ENCODE assay signal across 8 cellular contexts in the genomic region with DNA sequence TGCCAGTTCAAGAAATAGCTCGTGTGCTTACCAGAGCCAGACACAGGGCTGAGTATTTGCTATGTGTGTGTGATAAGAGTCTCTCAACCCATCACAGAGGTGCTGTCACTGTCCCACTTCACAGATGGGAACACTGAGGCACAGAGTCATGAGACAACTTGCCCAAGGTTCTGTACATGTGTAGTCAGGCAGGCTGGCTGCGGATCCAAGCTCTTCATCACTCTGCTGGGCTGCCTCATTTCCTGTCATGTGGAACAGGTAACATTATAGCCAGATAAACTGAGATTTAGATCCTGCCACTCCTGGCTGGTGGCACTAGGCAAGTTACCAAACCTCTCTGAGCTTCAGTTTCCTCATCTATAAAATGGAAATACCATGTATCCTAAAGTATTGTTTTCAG.
DNase-seq lines count a peak whose midpoint lies in the region; TF ChIP-seq lines count a peak whose summit lies in the region.
"Had no signal": no experiment of that assay in that cellular context is flagged by ENCODE, and none has a peak within 500 bp of the region (broad histone marks: within the 10 kb centered on the region; RNA-seq: fewer than 3 reads in every experiment).

No MANE protein-coding gene starts in this region.

- intact Hi-C loops in activated T-helper 1 cell treated with anti-CD3 and anti-CD28 coated beads, Interleukin-12 subunit alpha, Interleukin-12 subunit beta, Interleukin-2, Interleukin-4 antibody, amounts not matched to agents 30 ng/mL and 10 ng/mL and 1 ng/mL, durations not matched to agents 14 hours and 24 hours and 36 hours (cut with micrococcal nuclease) = no loop called here
- intact Hi-C loops in spleen (cut with DNase I; ENCODE audit: low total_unique reads) = no loop called here

- no peak overlapping the region for H3K27ac Mint-ChIP-seq in activated T-helper 1 cell treated with anti-CD3 and anti-CD28 coated beads, Interleukin-12 subunit alpha, Interleukin-12 subunit beta, Interleukin-2, Interleukin-4 antibody, amounts not matched to agents 30 ng/mL and 10 ng/mL and 1 ng/mL, durations not matched to agents 14 hours and 24 hours and 36 hours
- peak overlapping the region in 4 of 6 donors; percentile 99 to 100 (median 100) for H3K27ac Mint-ChIP-seq in immature natural killer cell
- H3K27ac Mint-ChIP-seq in H9 = no peak overlapping the region

- no peak overlapping the region for H3K23ac ChIP-seq in H9 (ENCODE audit: insufficient read length, low read depth, low read length)

- peak overlapping the region; percentile 92 for H3K27ac ChIP-seq in KMS-11
- H3K27ac ChIP-seq in spleen = peak overlapping the region in 4 of 8 donors; percentile 81 to 88 (median 86)
- no peak overlapping the region for H3K27ac ChIP-seq in H9 (ENCODE audit: insufficient read length, low read depth, low read length)

- no peaks in the 10 kb centered on the region for H4K20me1 ChIP-seq in KMS-11 (ENCODE audit: insufficient read depth)
- H4K20me1 ChIP-seq in H9 (ENCODE audit: control insufficient read depth, insufficient read depth, insufficient read length) = no peaks in the 10 kb centered on the region

- H2BK120ac ChIP-seq in H9 (ENCODE audit: low read depth, low read length, poor library complexity, severe bottlenecking) = no peak overlapping the region

- no peak overlapping the region for H3K56ac ChIP-seq in H9 (ENCODE audit: insufficient read length, low read depth, low read length)

- WGBS in spleen, 5 donors = 37 to 58% (median 47%) methylated on average over 2 of the region's 2 CpGs
- no CpG with 5 or more reads among the region's 2 CpGs for WGBS in H9 (ENCODE audit: extremely low coverage, insufficient read length, low lambda C conversion rate)

- H3K23me2 ChIP-seq in H9 (ENCODE audit: insufficient read length, low read depth, low read length, poor library complexity, severe bottlenecking) = no peaks in the 10 kb centered on the region

- no peak overlapping the region for H4K8ac ChIP-seq in H9 (replicated peaks; ENCODE audit: insufficient read length, low read depth, low read length)

- no peak overlapping the region for H4K5ac ChIP-seq in H9 (ENCODE audit: insufficient read length, low read depth, low read length)

- no peak overlapping the region for H2BK20ac ChIP-seq in H9 (ENCODE audit: low read depth, low read length, poor library complexity, severe bottlenecking)

- no peak overlapping the region for H4K91ac ChIP-seq in H9 (ENCODE audit: insufficient read length, low read depth, low read length)

- DNase-seq in activated T-helper 1 cell treated with anti-CD3 and anti-CD28 coated beads, Interleukin-12 subunit alpha, Interleukin-12 subunit beta, Interleukin-2, Interleukin-4 antibody, amounts not matched to agents 30 ng/mL and 10 ng/mL and 1 ng/mL, durations not matched to agents 14 hours and 24 hours and 36 hours (ENCODE audit: low spot score) = no peak
- no peak for DNase-seq in immature natural killer cell
- peak; percentile 47 for DNase-seq in spleen
- no peak for DNase-seq in ACHN
- no peak for DNase-seq in OCI-M2 (lab: John Stamatoyannopoulos, UW; ENCODE audit: unreplicated experiment)
- DNase-seq in H9 = no peak
- DNase-seq: NCI-H2029 had no signal

- no peaks in the 10 kb centered on the region for H3K79me1 ChIP-seq in H9 (ENCODE audit: insufficient read depth, low read depth, low read length, poor library complexity, severe bottlenecking)

- H3K18ac ChIP-seq in H9 (ENCODE audit: insufficient read length, low read depth, low read length) = no peak overlapping the region

- no peaks in the 10 kb centered on the region for H3K27me3 ChIP-seq in KMS-11 (ENCODE audit: insufficient read depth, low read depth)
- H3K27me3 ChIP-seq in spleen (replicated peaks in 1 of 7) = no peaks in the 10 kb centered on the region
- no peaks in the 10 kb centered on the region for H3K27me3 ChIP-seq in H9 (ENCODE audit: insufficient read depth, low read length)

- H3K4me1 Mint-ChIP-seq in activated T-helper 1 cell treated with anti-CD3 and anti-CD28 coated beads, Interleukin-12 subunit alpha, Interleukin-12 subunit beta, Interleukin-2, Interleukin-4 antibody, amounts not matched to agents 30 ng/mL and 10 ng/mL and 1 ng/mL, durations not matched to agents 14 hours and 24 hours and 36 hours (ENCODE audit: low read depth) = peaks cover 65% of the 10 kb centered on the region
- peaks cover 74 to 81% of the 10 kb centered on the region in 2 donors for H3K4me1 Mint-ChIP-seq in immature natural killer cell
- peaks cover 49 to 63% of the 10 kb centered on the region in 2 experiments for H3K4me1 Mint-ChIP-seq in H9

- no peaks in the 10 kb centered on the region for H3K9me3 Mint-ChIP-seq in activated T-helper 1 cell treated with anti-CD3 and anti-CD28 coated beads, Interleukin-12 subunit alpha, Interleukin-12 subunit beta, Interleukin-2, Interleukin-4 antibody, amounts not matched to agents 30 ng/mL and 10 ng/mL and 1 ng/mL, durations not matched to agents 14 hours and 24 hours and 36 hours
- H3K9me3 Mint-ChIP-seq in immature natural killer cell (no peaks in the 10 kb centered on the region), H9 (no peaks in the 10 kb centered on the region)

- H2AK5ac ChIP-seq in H9 (ENCODE audit: insufficient read length, low read length) = no peak overlapping the region

- no peaks in the 10 kb centered on the region for H3K9me3 ChIP-seq in spleen
- H3K9me3 ChIP-seq in H9 (ENCODE audit: control insufficient read depth, low read depth, low read length) = no peaks in the 10 kb centered on the region

- H3K36me3 ChIP-seq in KMS-11 (ENCODE audit: insufficient read depth) (no peaks in the 10 kb centered on the region), spleen (peaks cover 0 to 31% (median 0%) of the 10 kb centered on the region in 6 donors)

- peaks cover 86% of the 10 kb centered on the region for H3K4me1 ChIP-seq in KMS-11 (ENCODE audit: low read depth, poor library complexity, severe bottlenecking)
- H3K4me1 ChIP-seq in spleen = peaks cover 0 to 82% (median 0%) of the 10 kb centered on the region in 6 donors
- H3K4me1 ChIP-seq in H9 (ENCODE audit: insufficient read depth, low read length) = peaks cover 2% of the 10 kb centered on the region; the same call in 1 of the 2 replicates

- no peak overlapping the region for H3K4ac ChIP-seq in H9 (ENCODE audit: low read depth, low read length)

- no peak for TF ChIP-seq POLR2A in spleen (IDR thresholded peaks at IDR 0.05)

- no peaks in the 10 kb centered on the region for H3K27me3 Mint-ChIP-seq in activated T-helper 1 cell treated with anti-CD3 and anti-CD28 coated beads, Interleukin-12 subunit alpha, Interleukin-12 subunit beta, Interleukin-2, Interleukin-4 antibody, amounts not matched to agents 30 ng/mL and 10 ng/mL and 1 ng/mL, durations not matched to agents 14 hours and 24 hours and 36 hours (ENCODE audit: insufficient read depth)
- H3K27me3 Mint-ChIP-seq in immature natural killer cell (ENCODE audit: low read depth in 3 of 3) = peaks cover 17 to 27% (median 17%) of the 10 kb centered on the region in 3 donors
- H3K27me3 Mint-ChIP-seq in H9 (ENCODE audit: low read depth) = peaks cover 8% of the 10 kb centered on the region

- no peak overlapping the region for H3T11ph ChIP-seq in H9 (ENCODE audit: low read length)

- no peak overlapping the region for H2BK15ac ChIP-seq in H9 (ENCODE audit: low read depth, low read length)

- H3K79me2 ChIP-seq in KMS-11 (ENCODE audit: insufficient read depth, low read depth) = peaks cover 57% of the 10 kb centered on the region
- no peaks in the 10 kb centered on the region for H3K79me2 ChIP-seq in H9 (ENCODE audit: insufficient read depth, low read length)

- H3K4me3 ChIP-seq in KMS-11 (IDR thresholded peaks at IDR 0.05; ENCODE audit: insufficient read depth, low read depth, low read length) (no peak overlapping the region), spleen (peak overlapping the region in 1 of 8 donors; percentile 25)

- H3K4me3 Mint-ChIP-seq in activated T-helper 1 cell treated with anti-CD3 and anti-CD28 coated beads, Interleukin-12 subunit alpha, Interleukin-12 subunit beta, Interleukin-2, Interleukin-4 antibody, amounts not matched to agents 30 ng/mL and 10 ng/mL and 1 ng/mL, durations not matched to agents 14 hours and 24 hours and 36 hours = peak overlapping the region; percentile 15
- H3K4me3 Mint-ChIP-seq in immature natural killer cell = peak overlapping the region; percentile 73 to 87 (median 81)
- H3K4me3 Mint-ChIP-seq in H9 = no peak overlapping the region

- peak overlapping the region; percentile 73; the same call in 1 of the 2 replicates for H3K9ac ChIP-seq in KMS-11
- no peak overlapping the region for H3K9ac ChIP-seq in H9 (ENCODE audit: extremely low read depth, insufficient read length, low read length)

- H3K14ac ChIP-seq in H9 (ENCODE audit: insufficient read depth, low read length) = no peak overlapping the region

- H3K4me2 ChIP-seq in KMS-11 (peak overlapping the region; percentile 91), H9 (ENCODE audit: insufficient read depth, insufficient read length, low read length) (no peak overlapping the region)

- no peak for TF ChIP-seq CTCF in KMS-11 (conservative IDR thresholded peaks at IDR 0.05; ENCODE audit: low read depth, low read length)
- TF ChIP-seq CTCF in spleen (IDR thresholded peaks at IDR 0.05 in 8 of 11, conservative IDR thresholded peaks at IDR 0.05 in 3 of 11) = no peak
- TF ChIP-seq CTCF in H9 (conservative IDR thresholded peaks at IDR 0.05) = no peak

- no peak overlapping the region for H2BK12ac ChIP-seq in H9 (ENCODE audit: insufficient read length, low read depth, low read length)

- H2AFZ ChIP-seq in KMS-11 (ENCODE audit: low read depth) = no peak overlapping the region
- H2AFZ ChIP-seq in H9 (ENCODE audit: low read length) = no peak overlapping the region

- in situ Hi-C loops in ACHN (cut with HindIII; ENCODE audit: low pct_ligation_motif_present, low pct_unique_long_range_greater_than_20kb, low sequenced_read_pairs) = no loop called here

- H3K36me3 Mint-ChIP-seq in activated T-helper 1 cell treated with anti-CD3 and anti-CD28 coated beads, Interleukin-12 subunit alpha, Interleukin-12 subunit beta, Interleukin-2, Interleukin-4 antibody, amounts not matched to agents 30 ng/mL and 10 ng/mL and 1 ng/mL, durations not matched to agents 14 hours and 24 hours and 36 hours (ENCODE audit: low read depth) = peaks cover 20% of the 10 kb centered on the region
- peaks cover 0 to 3% (median 0%) of the 10 kb centered on the region in 3 donors for H3K36me3 Mint-ChIP-seq in immature natural killer cell
- H3K36me3 Mint-ChIP-seq in H9 (ENCODE audit: insufficient read depth in 1 of 3, low read depth in 3 of 3) = no peaks in the 10 kb centered on the region

- no peak overlapping the region for H2BK5ac ChIP-seq in H9 (ENCODE audit: insufficient read length, low read length)

Comparison
In these comparisons a context has a peak if more than half of its experiments do, and no peak if none do; other contexts are left out.
1. H3K27ac Mint-ChIP-seq: peak in immature natural killer cell (4 of 6); none in activated T-helper 1 cell treated with anti-CD3 and anti-CD28 coated beads, Interleukin-12 subunit alpha, Interleukin-12 subunit beta, Interleukin-2, Interleukin-4 antibody, amounts not matched to agents 30 ng/mL and 10 ng/mL and 1 ng/mL, durations not matched to agents 14 hours and 24 hours and 36 hours (single experiment) and H9 (0 of 3).
2. H3K4me3 Mint-ChIP-seq: peak in activated T-helper 1 cell treated with anti-CD3 and anti-CD28 coated beads, Interleukin-12 subunit alpha, Interleukin-12 subunit beta, Interleukin-2, Interleukin-4 antibody, amounts not matched to agents 30 ng/mL and 10 ng/mL and 1 ng/mL, durations not matched to agents 14 hours and 24 hours and 36 hours (single experiment) and immature natural killer cell (5 of 5); none in H9 (0 of 2).